In genomic region chr2:136116813-136117390, GRCh38 we compare ENCODE assay signal across 8 cellular contexts. TPM values are rescaled to one million over a fixed set of nuclear protein-coding genes. Genes with fewer than 3 reads are reported as not detected.
DNase-seq lines count a peak whose midpoint lies in the region; ATAC-seq and TF ChIP-seq lines count a peak whose summit lies in the region.

No MANE protein-coding gene starts in this region.

- H3K27me3 ChIP-seq in HAP-1 (ENCODE audit: low read depth) (peaks cover 84% of the 10 kb centered on the region), sigmoid colon (peaks cover 19 to 91% (median 53%) of the 10 kb centered on the region in 3 donors)

- in situ Hi-C loops in HAP-1 (cut with MboI; ENCODE audit: low sequenced_read_pairs), result no loop called here

- TF ChIP-seq CTCF in sigmoid colon (IDR thresholded peaks at IDR 0.05) (no peak), RWPE1 (conservative IDR thresholded peaks at IDR 0.05; ENCODE audit: low read depth) (no peak)

- peaks cover 34% of the 10 kb centered on the region for H3K4me1 Mint-ChIP-seq in activated T-helper 17 cell treated with anti-CD3 and anti-CD28 coated beads, Interleukin-2, amount 50 U/mL, for 72 hours

- no peaks in the 10 kb centered on the region for H3K27me3 Mint-ChIP-seq in activated T-helper 17 cell treated with anti-CD3 and anti-CD28 coated beads, Interleukin-2, amount 50 U/mL, for 72 hours

- peak overlapping the region in 2 of 4 donors; percentile 60 to 67 for H3K27ac ChIP-seq in sigmoid colon
- no peak overlapping the region for H3K27ac ChIP-seq in RWPE1

- H3K4me1 ChIP-seq in HAP-1 (peaks cover 12% of the 10 kb centered on the region), sigmoid colon (peaks cover 0 to 39% (median 35%) of the 10 kb centered on the region in 4 donors)

- CTCF ChIA-PET in RWPE1 (lab: Yijun Ruan, JAX), result no interaction called here

- peak in 1 of 2 experiments; percentile 38 for DNase-seq in HAP-1 (ENCODE audit: low spot score in 2 of 2)
- DNase-seq in MV-4-11 (lab: John Stamatoyannopoulos, UW), result peak; percentile 43
- peak; percentile 77 for DNase-seq in cardiac septum (ENCODE audit: low spot score)
- DNase-seq in sigmoid colon, result no peak
- no peak for DNase-seq in RWPE1 (ENCODE audit: low spot score)
- no peak for DNase-seq in NCI-H774 (lab: John Stamatoyannopoulos, UW)

- H3K36me3 Mint-ChIP-seq in activated T-helper 17 cell treated with anti-CD3 and anti-CD28 coated beads, Interleukin-2, amount 50 U/mL, for 72 hours (ENCODE audit: low read depth), result peaks cover 71% of the 10 kb centered on the region

- WGBS in sigmoid colon, 2 donors, result 1% methylated on average over 57 of the region's 57 CpGs

- peak; percentile 40 for ATAC-seq in GM18505 (IDR thresholded peaks at IDR 0.05; ENCODE audit: unreplicated experiment)
- peak; percentile 42 for ATAC-seq in activated T-helper 17 cell treated with anti-CD3 and anti-CD28 coated beads, Interleukin-2, amount 50 U/mL, for 72 hours (replicated peaks)

- H3K9me3 ChIP-seq in HAP-1 (no peaks in the 10 kb centered on the region), sigmoid colon (no peaks in the 10 kb centered on the region)

- no peak for TF ChIP-seq EP300 in sigmoid colon (IDR thresholded peaks at IDR 0.05)

- H3K4me3 ChIP-seq in HAP-1, result peak overlapping the region; percentile 29
- peak overlapping the region; percentile 20 to 53 (median 42) for H3K4me3 ChIP-seq in sigmoid colon

- H3K27ac Mint-ChIP-seq in activated T-helper 17 cell treated with anti-CD3 and anti-CD28 coated beads, Interleukin-2, amount 50 U/mL, for 72 hours, result peak overlapping the region; percentile 96

- TF ChIP-seq POLR2A in GM18505 (IDR thresholded peaks at IDR 0.05; ENCODE audit: borderline replicate concordance, extremely low read depth, insufficient read depth, insufficient read length) (peak; percentile 48), sigmoid colon (IDR thresholded peaks at IDR 0.05) (no peak)

- intact Hi-C loops in cardiac septum (cut with DNase I) (loop anchor here (5.0 to 10.0 kb wide), 2 partner anchors 202 to 260 kb away; no protein-coding TSS in a partner anchor), sigmoid colon (cut with DNase I) (loop anchor here (5.0 to 10.0 kb wide), 2 partner anchors 205 to 268 kb away; no protein-coding TSS in a partner anchor)

- no peaks in the 10 kb centered on the region for H3K9me3 Mint-ChIP-seq in activated T-helper 17 cell treated with anti-CD3 and anti-CD28 coated beads, Interleukin-2, amount 50 U/mL, for 72 hours

- POLR2A ChIA-PET in RWPE1 (lab: Yijun Ruan, JAX; ENCODE audit: low non-redundant PET), result no interaction called here

- peak overlapping the region; percentile 94 for H3K4me3 Mint-ChIP-seq in activated T-helper 17 cell treated with anti-CD3 and anti-CD28 coated beads, Interleukin-2, amount 50 U/mL, for 72 hours

- H3K36me3 ChIP-seq in HAP-1 (replicated peaks) (no peaks in the 10 kb centered on the region; the same call in 1 of the 2 replicates), sigmoid colon (no peaks in the 10 kb centered on the region)

RNA-seq across cellular contexts. Expression of gene CXCR4, which starts 1.0 kb away (rescaled TPM):
- total RNA-seq in activated T-helper 17 cell treated with anti-CD3 and anti-CD28 coated beads, Interleukin-2, amount 50 U/mL, for 72 hours, result 100 to 1,000 TPM; 330 to 360 TPM
- total RNA-seq in cardiac septum, result 4.4 TPM
- 10 to 100 TPM in 1 of 4 donors, 1 to 10 TPM in 3; 5.0 to 13.6 (median 6.3) TPM for total RNA-seq in sigmoid colon
- 100 to 1,000 TPM in 1 of 3 donors, 1 to 10 TPM in 2; 5.8 to 255 (median 6.6) TPM for polyA plus RNA-seq in sigmoid colon

Comparison
In these comparisons a context has a peak if more than half of its experiments do, and no peak if none do; other contexts are left out.
1. DNase-seq: peak in MV-4-11 (single experiment) and cardiac septum (single experiment); none in sigmoid colon (single experiment), RWPE1 (single experiment) and NCI-H774 (single experiment).
2. RNA of gene CXCR4, which starts 1.0 kb away (total RNA-seq): 330 to 360 TPM in activated T-helper 17 cell treated with anti-CD3 and anti-CD28 coated beads, Interleukin-2, amount 50 U/mL, for 72 hours; 5.0 to 13.6 TPM in sigmoid colon and 4.4 TPM in cardiac septum (single experiment); every median in the first group is over 10 times any median in the second.